Comparison of ENCODE assay signal across 8 cellular contexts in genomic region chr12:111596985-111597730, GRCh38. TPM values are rescaled to one million over a fixed set of nuclear protein-coding genes. Genes with fewer than 3 reads are reported as not detected.
DNase-seq lines count a peak whose midpoint lies in the region; ATAC-seq and TF ChIP-seq lines count a peak whose summit lies in the region.

No MANE protein-coding gene starts in this region.

- WGBS in heart left ventricle, 4 donors, result 3 to 5% (median 4%) methylated on average over 25 to 27 of the region's 27 CpGs

- H3K27ac ChIP-seq in PC-9 (peak overlapping the region; percentile 63), heart left ventricle (peak overlapping the region; percentile 93 to 100 (median 98))

- no peak for TF ChIP-seq CTCF in PC-9 (conservative IDR thresholded peaks at IDR 0.05)
- no peak for TF ChIP-seq CTCF in heart left ventricle (IDR thresholded peaks at IDR 0.05)
- no peak for TF ChIP-seq CTCF in osteocyte (IDR thresholded peaks at IDR 0.05)

- H3K36me3 Mint-ChIP-seq in osteocyte (ENCODE audit: unreplicated experiment), result no peaks in the 10 kb centered on the region

- H3F3A ChIP-seq in PC-9 (ENCODE audit: insufficient read depth, low read depth), result peaks cover 28% of the 10 kb centered on the region

- H3K4me3 Mint-ChIP-seq in osteocyte (ENCODE audit: unreplicated experiment), result peak overlapping the region; percentile 85

- H3K4me1 ChIP-seq in PC-9 (replicated peaks; ENCODE audit: insufficient read depth) (peaks cover 53% of the 10 kb centered on the region), heart left ventricle (peaks cover 0 to 54% (median 42%) of the 10 kb centered on the region in 12 donors)

- intact Hi-C loops in PC-9 (cut with micrococcal nuclease; ENCODE audit: unreplicated experiment) (loop anchor here (1.0 to 10.0 kb wide), 2 partner anchors 48 to 62 kb away; no protein-coding TSS in a partner anchor), heart left ventricle (cut with DNase I) (loop anchor here in 2 of 10 donors (5.0 kb wide), 2 partner anchors 40 kb away; no protein-coding TSS in a partner anchor)

- H2AFZ ChIP-seq in PC-9, result peak overlapping the region; percentile 67; the same call in 1 of the 2 replicates

- H3K4me2 ChIP-seq in PC-9, result peak overlapping the region; percentile 94

- no peaks in the 10 kb centered on the region for H3K9me3 Mint-ChIP-seq in osteocyte (ENCODE audit: unreplicated experiment)

- DNase-seq in COR-L47 (lab: John Stamatoyannopoulos, UW) (peak; percentile 25), HT-29 (ENCODE audit: low spot score) (peak; percentile 66), PC-9 (peak; percentile 24 to 68), amniotic epithelial cell (ENCODE audit: low read depth) (peak; percentile 59), heart left ventricle (peak in 4 of 5 donors; percentile 51 to 67 (median 60)), osteocyte (ENCODE audit: extremely low spot score, unreplicated experiment) (no peak)

- no peaks in the 10 kb centered on the region for H3K27me3 Mint-ChIP-seq in osteocyte (ENCODE audit: unreplicated experiment)

- peak overlapping the region; percentile 87 for H3K27ac Mint-ChIP-seq in osteocyte (ENCODE audit: unreplicated experiment)

- POLR2A ChIA-PET in PC-9 (lab: Charles Lee; ENCODE audit: unreplicated experiment), result interaction anchor here (0.6 kb wide), 1 partner anchor 45 kb away, joined by 4 read pairs; no protein-coding TSS in a partner anchor

- H3K79me2 ChIP-seq in PC-9 (ENCODE audit: low read depth), result peaks cover 63% of the 10 kb centered on the region

- peaks cover 50% of the 10 kb centered on the region for H3K4me1 Mint-ChIP-seq in osteocyte (ENCODE audit: unreplicated experiment)

- TF ChIP-seq POLR2A in heart left ventricle (IDR thresholded peaks at IDR 0.05), result no peak

- BruUV-seq in PC-9 (replicated peaks; lab: Mats Ljungman, UMichigan), result TSS peak; percentile 50

- no peaks in the 10 kb centered on the region for H3K9me2 ChIP-seq in PC-9 (ENCODE audit: insufficient read depth)

- ATAC-seq in heart left ventricle, result peak; percentile 52 to 69 (median 60)
- ATAC-seq in GM18870 (IDR thresholded peaks at IDR 0.05; ENCODE audit: unreplicated experiment), result no peak
- no peak for ATAC-seq in HG02759 (IDR thresholded peaks at IDR 0.05; ENCODE audit: unreplicated experiment)

- H3K4me3 ChIP-seq in PC-9, result peak overlapping the region; percentile 98
- peak overlapping the region; percentile 72 to 98 (median 96) for H3K4me3 ChIP-seq in heart left ventricle

- H3K27me3 ChIP-seq in PC-9 (ENCODE audit: insufficient read depth, low read depth) (no peaks in the 10 kb centered on the region), heart left ventricle (no peaks in the 10 kb centered on the region)

- H3K9me3 ChIP-seq in PC-9 (ENCODE audit: insufficient read depth, low read depth) (no peaks in the 10 kb centered on the region), heart left ventricle (no peaks in the 10 kb centered on the region)

- H3K36me3 ChIP-seq in PC-9 (ENCODE audit: low read depth), result peaks cover 4% of the 10 kb centered on the region; the same call in 1 of the 2 replicates
- no peaks in the 10 kb centered on the region for H3K36me3 ChIP-seq in heart left ventricle

- CTCF ChIA-PET in PC-9 (lab: Charles Lee), result no interaction called here

- H4K20me1 ChIP-seq in PC-9 (ENCODE audit: insufficient read depth), result peaks cover 56% of the 10 kb centered on the region

RNA-seq across cellular contexts. Expression of gene ATXN2, which starts 2.0 kb away (rescaled TPM):
- total RNA-seq in HT-29 (2014; rRNA removed; shearing (Covaris generic)), result 14.5 and 29.9 TPM in 2 replicates
- 80.6 and 108 TPM in 2 replicates for total RNA-seq in PC-9 (2021)
- total RNA-seq in heart left ventricle, result 10 to 100 TPM; 34.7 to 59.3 (median 48.8) TPM
- 10 to 100 TPM; 23.6 to 35.0 TPM for polyA plus RNA-seq in heart left ventricle
- total RNA-seq in osteocyte, result 76.7 and 78.9 TPM in 2 replicates

Comparison
In these comparisons a context has a peak if more than half of its experiments do, and no peak if none do; other contexts are left out.
1. ATAC-seq: peak in heart left ventricle (4 of 4); none in GM18870 (single experiment) and HG02759 (single experiment).